Comparison of ENCODE assay signal across 8 cellular contexts in the genomic region with DNA sequence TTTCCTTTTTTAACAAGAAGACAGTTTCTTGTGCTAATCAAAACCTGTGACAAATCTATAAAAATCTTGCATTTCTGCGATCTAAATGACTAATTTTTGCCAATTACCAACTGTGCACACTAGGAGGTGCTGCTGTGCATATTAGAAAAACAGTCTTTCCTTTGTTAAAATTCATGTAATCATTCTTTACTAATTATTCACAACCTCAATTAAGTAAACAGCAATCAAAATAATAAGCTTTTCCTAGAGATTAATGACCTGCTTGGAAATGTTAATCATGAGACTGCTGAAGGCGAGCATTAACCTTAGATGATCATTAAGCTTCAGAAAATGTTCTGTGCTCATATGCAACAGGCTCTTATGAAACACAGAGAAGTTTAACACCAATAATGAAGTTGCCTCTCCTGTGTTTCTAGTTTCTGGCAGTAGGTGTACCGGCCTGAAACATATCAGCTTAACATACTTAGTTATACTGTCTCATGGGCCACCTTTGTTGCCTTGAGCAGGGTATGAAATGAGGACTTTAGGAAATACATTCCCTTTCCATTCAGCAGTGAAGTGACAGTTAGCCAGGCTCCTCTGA. TPM values are rescaled to one million over a fixed set of nuclear protein-coding genes. Genes with fewer than 3 reads are reported as not detected.
DNase-seq lines count a peak whose midpoint lies in the region; ATAC-seq, FAIRE-seq and TF ChIP-seq lines count a peak whose summit lies in the region.

No MANE protein-coding gene starts in this region.

- TF ChIP-seq CTCF in astrocyte (IDR thresholded peaks at IDR 0.05; ENCODE audit: insufficient read depth, low read depth, low read length), result peak; percentile 90
- peak in 2 of 3 experiments; percentile 60 to 64 for TF ChIP-seq CTCF in keratinocyte (optimal IDR thresholded peaks at IDR 0.05 in 1 of 3, IDR thresholded peaks at IDR 0.05 in 1 of 3, conservative IDR thresholded peaks at IDR 0.05 in 1 of 3; ENCODE audit: extremely low read depth in 1 of 3, insufficient read depth in 2 of 3, low read length in 3 of 3)

- H3K36me3 ChIP-seq in astrocyte (ENCODE audit: insufficient read depth, low read length) (no peaks in the 10 kb centered on the region), keratinocyte (ENCODE audit: control insufficient read depth in 2 of 2, extremely low read depth in 1 of 2, insufficient read depth in 2 of 2, low read length in 2 of 2) (no peaks in the 10 kb centered on the region)

- H2AFZ ChIP-seq in astrocyte (ENCODE audit: low read depth, low read length) (peak overlapping the region; percentile 53), keratinocyte (ENCODE audit: control insufficient read depth, low read length) (peak overlapping the region; percentile 54)

- peak; percentile 55 for DNase-seq in A172 (ENCODE audit: low spot score)
- peak; percentile 16 for DNase-seq in Daoy (ENCODE audit: low read depth)
- DNase-seq in NCI-H345 (lab: John Stamatoyannopoulos, UW), result peak; percentile 4
- DNase-seq in astrocyte (ENCODE audit: low read depth), result peak; percentile 33
- DNase-seq in keratinocyte (ENCODE audit: low read depth, low spot score), result no peak
- peak; percentile 52 for DNase-seq in stimulated activated CD8-positive, alpha-beta memory T cell treated with anti-CD3 and anti-CD28 coated beads, Interleukin-4, amount 100 ng/mL, for 48 hours

- no peak overlapping the region for H3K4me3 Mint-ChIP-seq in astrocyte (ENCODE audit: unreplicated experiment)

- H3K4me2 ChIP-seq in astrocyte (ENCODE audit: low read length) (peak overlapping the region; percentile 8), keratinocyte (ENCODE audit: control insufficient read depth, extremely low read depth, insufficient read depth, low read depth, low read length) (no peak overlapping the region)

- no peaks in the 10 kb centered on the region for H3K9me1 ChIP-seq in keratinocyte (ENCODE audit: control insufficient read depth, extremely low read depth, insufficient read depth, low read length)

- H3K27ac Mint-ChIP-seq in astrocyte (ENCODE audit: unreplicated experiment), result no peak overlapping the region

- ATAC-seq in HG02588 (IDR thresholded peaks at IDR 0.05; ENCODE audit: unreplicated experiment), result no peak
- no peak for ATAC-seq in GM19467 (IDR thresholded peaks at IDR 0.05; ENCODE audit: unreplicated experiment)

- H3K4me1 ChIP-seq in astrocyte (ENCODE audit: insufficient read depth, low read length), result peaks cover 15% of the 10 kb centered on the region
- H3K4me1 ChIP-seq in keratinocyte (ENCODE audit: control insufficient read depth, extremely low read depth, insufficient read depth, low read length), result no peaks in the 10 kb centered on the region

- FAIRE-seq in astrocyte (lab: Jason Lieb, UNC) (peak; percentile 85), keratinocyte (lab: Jason Lieb, UNC) (peak; percentile 17)

- peaks cover 3% of the 10 kb centered on the region for H3K4me1 Mint-ChIP-seq in astrocyte (ENCODE audit: low read depth, unreplicated experiment)

- H3K9me3 ChIP-seq in astrocyte (ENCODE audit: insufficient read depth, low read depth, low read length), result no peaks in the 10 kb centered on the region
- H3K9me3 ChIP-seq in keratinocyte (ENCODE audit: control insufficient read depth, low read depth, low read length), result no peaks in the 10 kb centered on the region

- H3K27ac ChIP-seq in astrocyte (ENCODE audit: low read depth, low read length), result no peak overlapping the region
- no peak overlapping the region for H3K27ac ChIP-seq in keratinocyte (ENCODE audit: control insufficient read depth, insufficient read depth, low read length)

- H3K4me3 ChIP-seq in astrocyte (ENCODE audit: insufficient read depth, low read depth, low read length), result no peak overlapping the region
- no peak overlapping the region for H3K4me3 ChIP-seq in keratinocyte (ENCODE audit: control insufficient read depth in 2 of 3, extremely low read depth in 1 of 3, insufficient read depth in 2 of 3, low read depth in 1 of 3, low read length in 3 of 3)

- no peaks in the 10 kb centered on the region for H3K27me3 Mint-ChIP-seq in astrocyte (ENCODE audit: low read depth, unreplicated experiment)

- peak overlapping the region; percentile 7 for H3K9ac ChIP-seq in astrocyte (ENCODE audit: low read length)
- no peak overlapping the region for H3K9ac ChIP-seq in keratinocyte (ENCODE audit: control insufficient read depth, extremely low read depth, insufficient read depth, low read length)

- H3K9me3 Mint-ChIP-seq in astrocyte (ENCODE audit: unreplicated experiment), result no peaks in the 10 kb centered on the region

- H3K27me3 ChIP-seq in astrocyte (ENCODE audit: insufficient read depth, low read length), result no peaks in the 10 kb centered on the region
- H3K27me3 ChIP-seq in keratinocyte (ENCODE audit: control insufficient read depth, extremely low read depth, insufficient read depth, low read length), result no peaks in the 10 kb centered on the region

- H3K36me3 Mint-ChIP-seq in astrocyte (ENCODE audit: low read depth, unreplicated experiment), result no peaks in the 10 kb centered on the region

- H3K79me2 ChIP-seq in astrocyte (ENCODE audit: insufficient read depth, low read length) (no peaks in the 10 kb centered on the region), keratinocyte (ENCODE audit: control insufficient read depth, insufficient read depth, low read length) (no peaks in the 10 kb centered on the region)

- dilution Hi-C loops in keratinocyte (cut with MboI; ENCODE audit: extremely low pct_ligation_motif_present, low sequenced_read_pairs), result no loop called here

- H4K20me1 ChIP-seq in astrocyte (ENCODE audit: insufficient read depth, low read length), result no peaks in the 10 kb centered on the region
- H4K20me1 ChIP-seq in keratinocyte (ENCODE audit: control insufficient read depth, extremely low read depth, insufficient read depth, low read length), result no peaks in the 10 kb centered on the region

RNA-seq across cellular contexts. Expression of a gene that starts 17.7 kb away (rescaled TPM):
- 5.3 and 7.1 TPM in 2 replicates for total RNA-seq in A172 (2014; rRNA removed; shearing (Covaris generic))
- total RNA-seq in Daoy (2014; rRNA removed; shearing (Covaris generic)), result 2.3 and 6.8 TPM in 2 replicates
- 0.87 and 2.2 TPM in 2 replicates for total RNA-seq in astrocyte
- 1.1 to 3.5 TPM (median 1.5 TPM) in 3 replicates for polyA plus RNA-seq in keratinocyte
- 0.52 TPM for polyA plus RNA-seq in keratinocyte (2011; ENCODE audit: low read depth)
- polyA plus RNA-seq in keratinocyte (2011; cell fraction: cytosol; rRNA removed), result 1.1 and 2.5 TPM in 2 replicates
- 1.1 and 1.3 TPM in 2 replicates for polyA plus RNA-seq in keratinocyte (2011; cell fraction: nucleus; rRNA removed)
- 1.3 and 1.4 TPM in 2 replicates for polyA plus RNA-seq in keratinocyte (2012; ENCODE audit: low replicate concordance)
- polyA minus RNA-seq in keratinocyte, result 1.5 to 3.5 TPM in 2 of 3 replicates, not detected in the other
- not detected for polyA minus RNA-seq in keratinocyte (2011; cell fraction: cytosol; rRNA and poly(A)+ RNA removed)
- polyA minus RNA-seq in keratinocyte (2011; cell fraction: nucleus; rRNA and poly(A)+ RNA removed), result 0.21 and 1.9 TPM in 2 replicates

RNA-seq across cellular contexts. Expression of a gene that starts 18.5 kb away (rescaled TPM):
- total RNA-seq in A172 (2014; rRNA removed; shearing (Covaris generic)), result not detected in 2 replicates
- 1.5 TPM in 1 of 2 replicates, not detected in the other for total RNA-seq in Daoy (2014; rRNA removed; shearing (Covaris generic))
- 0.26 and 0.98 TPM in 2 replicates for total RNA-seq in astrocyte
- not detected in 3 replicates for polyA plus RNA-seq in keratinocyte
- 0.14 TPM for polyA plus RNA-seq in keratinocyte (2011; ENCODE audit: low read depth)
- not detected in 2 replicates for polyA plus RNA-seq in keratinocyte (2011; cell fraction: cytosol; rRNA removed)
- polyA plus RNA-seq in keratinocyte (2011; cell fraction: nucleus; rRNA removed), result not detected in 2 replicates
- polyA plus RNA-seq in keratinocyte (2012; ENCODE audit: low replicate concordance), result 0.27 TPM in 1 of 2 replicates, not detected in the other
- not detected in 3 replicates for polyA minus RNA-seq in keratinocyte
- polyA minus RNA-seq in keratinocyte (2011; cell fraction: cytosol; rRNA and poly(A)+ RNA removed), result not detected
- not detected in 2 replicates for polyA minus RNA-seq in keratinocyte (2011; cell fraction: nucleus; rRNA and poly(A)+ RNA removed)

RNA-seq across cellular contexts. Expression of a gene that starts 44.4 kb away (rescaled TPM):
- total RNA-seq in A172 (2014; rRNA removed; shearing (Covaris generic)), result not detected in 2 replicates
- 0.29 TPM in 1 of 2 replicates, not detected in the other for total RNA-seq in Daoy (2014; rRNA removed; shearing (Covaris generic))
- 0.14 TPM in 1 of 2 replicates, not detected in the other for total RNA-seq in astrocyte
- 0.07 to 0.08 TPM (median 0.07 TPM) in 3 replicates for polyA plus RNA-seq in keratinocyte
- not detected for polyA plus RNA-seq in keratinocyte (2011; ENCODE audit: low read depth)
- 0.06 and 0.12 TPM in 2 replicates for polyA plus RNA-seq in keratinocyte (2011; cell fraction: cytosol; rRNA removed)
- 0.11 and 0.35 TPM in 2 replicates for polyA plus RNA-seq in keratinocyte (2011; cell fraction: nucleus; rRNA removed)
- polyA plus RNA-seq in keratinocyte (2012; ENCODE audit: low replicate concordance), result 0.07 and 0.13 TPM in 2 replicates
- 0.20 TPM in 1 of 3 replicates, not detected in the others for polyA minus RNA-seq in keratinocyte
- polyA minus RNA-seq in keratinocyte (2011; cell fraction: cytosol; rRNA and poly(A)+ RNA removed), result not detected
- not detected in 2 replicates for polyA minus RNA-seq in keratinocyte (2011; cell fraction: nucleus; rRNA and poly(A)+ RNA removed)
